26 cellular contexts compared by ENCODE assay signal in the genomic region with DNA sequence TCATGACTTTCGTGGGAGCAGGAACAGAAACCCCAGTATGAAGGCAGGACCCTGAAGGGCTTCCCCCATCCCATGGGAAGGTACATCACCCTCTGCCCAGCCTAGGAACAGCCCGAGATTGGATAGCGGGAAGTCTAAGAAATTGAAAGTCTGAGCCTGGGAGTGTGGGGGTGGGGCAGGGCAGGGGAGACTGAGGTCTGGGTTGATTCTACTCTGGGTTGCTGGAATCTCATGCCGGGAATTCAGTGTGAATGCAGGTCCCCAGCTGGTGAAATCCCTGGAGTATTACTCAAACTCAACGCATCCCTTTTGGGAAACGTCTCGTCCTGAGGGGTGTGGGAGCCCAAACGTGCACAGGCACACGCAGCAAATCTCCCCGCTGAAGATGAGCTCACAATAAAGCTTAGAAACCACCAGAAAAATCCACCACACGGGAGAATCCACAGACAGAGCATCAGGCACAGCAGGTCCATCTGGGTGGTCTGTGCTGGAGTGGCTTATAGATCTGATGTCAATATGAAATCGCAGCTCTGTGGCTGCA. TPM values are rescaled to one million over a fixed set of nuclear protein-coding genes. Genes with fewer than 3 reads are reported as not detected.
DNase-seq lines count a peak whose midpoint lies in the region; ATAC-seq, FAIRE-seq and TF ChIP-seq lines count a peak whose summit lies in the region.
"Had no signal": no experiment of that assay in that cellular context is flagged by ENCODE, and none has a peak within 500 bp of the region (broad histone marks: within the 10 kb centered on the region; RNA-seq: fewer than 3 reads in every experiment).

No MANE protein-coding gene starts in this region.

- H3K79me2 ChIP-seq in HepG2 (ENCODE audit: insufficient read depth, low read length) = no peaks in the 10 kb centered on the region

- no peaks in the 10 kb centered on the region for H3K9me3 ChIP-seq in HepG2 (ENCODE audit: low read length)
- no peaks in the 10 kb centered on the region for H3K9me3 ChIP-seq in right lobe of liver
- H3K9me3 ChIP-seq in RWPE2 (ENCODE audit: severe bottlenecking) = no peaks in the 10 kb centered on the region
- H3K9me3 ChIP-seq: HAP-1, lower lobe of right lung, psoas muscle, suprapubic skin had no signal

- BruUV-seq in HepG2 (replicated peaks; lab: Mats Ljungman, UMichigan) = no TSS peak

- TF ChIP-seq POLR2A in HepG2 (IDR thresholded peaks at IDR 0.05; ENCODE audit: insufficient read depth in 1 of 2, low read depth in 2 of 2, low read length in 2 of 2) = no peak
- no peak for TF ChIP-seq POLR2A in right lobe of liver (IDR thresholded peaks at IDR 0.05)

- intact Hi-C loops in HepG2 (cut with micrococcal nuclease; ENCODE audit: unreplicated experiment) = no loop called here
- intact Hi-C loops in right lobe of liver (cut with DNase I) = loop anchor here in 1 of 2 donors (10.0 kb wide), 1 partner anchor 54 kb away; a partner anchor contains a TSS

- POLR2A ChIA-PET in HepG2 (lab: Yijun Ruan, JAX) = interaction anchor here (1.4 kb wide), 1 partner anchor 55 kb away, joined by 4 read pairs; no protein-coding TSS in a partner anchor

- H3K27me3 ChIP-seq in HepG2 (ENCODE audit: control insufficient read depth in 1 of 2, insufficient read depth in 2 of 2, low read length in 2 of 2) = peaks cover 11 to 64% of the 10 kb centered on the region in 2 experiments
- H3K27me3 ChIP-seq in right lobe of liver = no peaks in the 10 kb centered on the region
- no peaks in the 10 kb centered on the region for H3K27me3 ChIP-seq in RWPE2 (ENCODE audit: insufficient read depth, poor library complexity, severe bottlenecking)
- H3K27me3 ChIP-seq: cardiac muscle cell had no signal

- H4K20me1 ChIP-seq in HepG2 (ENCODE audit: insufficient read depth, low read length) = no peaks in the 10 kb centered on the region

- no peak overlapping the region for H2AFZ ChIP-seq in HepG2 (ENCODE audit: low read length)

- CTCF ChIA-PET in HepG2 (lab: Yijun Ruan, JAX; ENCODE audit: low intra/inter-chr PET ratio, low total read pairs) = no interaction called here

- in situ Hi-C loops in HepG2 (cut with HindIII; ENCODE audit: extremely low pct_ligation_motif_present, low pct_unique_long_range_greater_than_20kb) = no loop called here

- H3K27ac ChIP-seq in HepG2 (ENCODE audit: extremely low read length, insufficient read depth, low read length) (no peak overlapping the region), right lobe of liver (no peak overlapping the region), RWPE2 (ENCODE audit: poor library complexity, severe bottlenecking) (peak overlapping the region; percentile 85), substantia nigra (ENCODE audit: low read depth, low read length, poor library complexity, severe bottlenecking) (no peak overlapping the region)
- H3K27ac ChIP-seq: C4-2B, cardiac muscle cell, lower lobe of right lung, psoas muscle, suprapubic skin had no signal

- H3K36me3 ChIP-seq in HepG2 (replicated peaks in 1 of 2; ENCODE audit: control insufficient read depth in 1 of 2, insufficient read depth in 2 of 2, low read length in 2 of 2) (no peaks in the 10 kb centered on the region), right lobe of liver (no peaks in the 10 kb centered on the region), RWPE2 (ENCODE audit: low read depth) (no peaks in the 10 kb centered on the region)
- H3K36me3 ChIP-seq: cardiac muscle cell, HAP-1, lower lobe of right lung, suprapubic skin had no signal

- TF ChIP-seq CTCF in HepG2 (CRISPR knock-in tag; IDR thresholded peaks at IDR 0.05) (no peak), right lobe of liver (IDR thresholded peaks at IDR 0.05) (no peak), RWPE2 (IDR thresholded peaks at IDR 0.05; ENCODE audit: poor library complexity, severe bottlenecking) (no peak)

- FAIRE-seq in HepG2 (lab: Jason Lieb, UNC) = no peak
- FAIRE-seq: endometrium, GM12891, urothelium cell line had no signal

- ATAC-seq in HepG2 = no peak
- no peak for ATAC-seq in right lobe of liver
- ATAC-seq in RWPE2 (ENCODE audit: low read depth) = no peak
- ATAC-seq in HG03457 (IDR thresholded peaks at IDR 0.05; ENCODE audit: unreplicated experiment) = no peak
- ATAC-seq in stimulated activated naive CD8-positive, alpha-beta T cell treated with anti-CD3 and anti-CD28 coated beads, Interleukin-15, Interleukin-2, amounts not matched to agents 100 U/mL and 50 U/mL, for 24 hours = no peak
- ATAC-seq: lower lobe of right lung, psoas muscle had no signal

- no peak overlapping the region for H3K9ac ChIP-seq in HepG2 (ENCODE audit: insufficient read depth, low read depth, low read length)

- WGBS in HepG2 (ENCODE audit: low lambda C conversion rate) = 51% methylated on average over 12 of the region's 12 CpGs
- WGBS in right lobe of liver (ENCODE audit: insufficient coverage, low coverage, low lambda C conversion rate, missing lambda C conversion rate) = 52% methylated on average over 2 of the region's 12 CpGs

- DNase-seq in HepG2 (ENCODE audit: low spot score) (no peak), right lobe of liver (no peak), RWPE2 (ENCODE audit: low spot score) (no peak), islet precursor cell (peak; percentile 50), substantia nigra (lab: John Stamatoyannopoulos, UW) (no peak), NCI-H2196 treated with DMSO at 0.1 percent for 48 hours (lab: John Stamatoyannopoulos, UW; ENCODE audit: unreplicated experiment) (no peak)
- no peak for DNase-seq in stimulated activated naive CD8-positive, alpha-beta T cell treated with anti-CD3 and anti-CD28 coated beads, Interleukin-15, Interleukin-2, amounts not matched to agents 100 U/mL and 50 U/mL, for 24 hours
- DNase-seq: activated CD8-positive, alpha-beta memory T cell treated with anti-CD3 and anti-CD28 coated beads for 24 hours; activated T-cell treated with anti-CD3 and anti-CD28 coated beads, Interleukin-2, amount 50 U/mL, for 1 hour; amniotic stem cell; cortex of kidney; DND-41; lower lobe of right lung; NCI-H1092 treated with DMSO at 0.1 percent for 48 hours; NCI-H1930; NCI-H82; psoas muscle; SHP77 treated with DMSO at 0.1 percent for 48 hours had no signal

- TF ChIP-seq RAD21 in HepG2 (CRISPR knock-in tag; IDR thresholded peaks at IDR 0.05) = no peak

- H3K4me1 ChIP-seq in HepG2 (ENCODE audit: insufficient read depth, low read length) = peaks cover 44% of the 10 kb centered on the region
- peaks cover 0 to 18% (median 5%) of the 10 kb centered on the region in 4 donors for H3K4me1 ChIP-seq in right lobe of liver
- H3K4me1 ChIP-seq in RWPE2 (ENCODE audit: insufficient read depth, poor library complexity, severe bottlenecking) = peaks cover 31% of the 10 kb centered on the region
- H3K4me1 ChIP-seq: psoas muscle had no signal

- H3K4me3 ChIP-seq in HepG2 (replicated peaks in 1 of 3; ENCODE audit: insufficient read depth in 1 of 3, low read depth in 2 of 3, low read length in 3 of 3) (no peak overlapping the region), right lobe of liver (no peak overlapping the region), RWPE2 (ENCODE audit: severe bottlenecking) (no peak overlapping the region)
- H3K4me3 ChIP-seq: cardiac muscle cell, HAP-1, lower lobe of right lung, psoas muscle, suprapubic skin had no signal

- TF ChIP-seq EP300 in HepG2 (IDR thresholded peaks at IDR 0.05; ENCODE audit: low read depth in 2 of 2, low read length in 2 of 2) (no peak), HepG2 (CRISPR knock-in tag; IDR thresholded peaks at IDR 0.05; ENCODE audit: borderline replicate concordance) (no peak)

- H3K4me2 ChIP-seq in HepG2 (ENCODE audit: low read depth, low read length) = peak overlapping the region; percentile 31; the same call in 1 of the 2 replicates

TF ChIP-seq in HepG2, 621 proteins besides CTCF, POLR2A, EP300 and RAD21 (continues in another document):
- TF ChIP-seq PHF21A (CRISPR knock-in tag; IDR thresholded peaks at IDR 0.05) = no peak
- TF ChIP-seq ATF7 (IDR thresholded peaks at IDR 0.05) = no peak
- TF ChIP-seq ATF7 (CRISPR knock-in tag; IDR thresholded peaks at IDR 0.05) = no peak
- no peak for TF ChIP-seq ZFP36L1 (CRISPR knock-in tag; IDR thresholded peaks at IDR 0.05)
- TF ChIP-seq EZH2 (conservative IDR thresholded peaks at IDR 0.05; ENCODE audit: low read depth, low read length) = 0 out of 2 replicates have a peak, but pooled peaks have one; percentile 5
- peak; percentile 22 for TF ChIP-seq HNRNPK (IDR thresholded peaks at IDR 0.05; ENCODE audit: low read depth, low read length, poor library complexity, severe bottlenecking)

RNA-seq across cellular contexts. Expression of a gene that starts 55.4 kb away (rescaled TPM):
- total RNA-seq in HepG2 (2016; rRNA removed; fragmentation: Illumina TruSeq; extraction: Trizol) (3.3 and 5.3 TPM in 2 replicates), right lobe of liver (10 to 100 TPM in 3 of 6 experiments, 1 to 10 TPM in 2, under 1 TPM in 1; 0.88 to 26.6 (median 10.9) TPM)
- total RNA-seq in HepG2 (2016; cell fraction: cytosol; rRNA removed; fragmentation: Illumina TruSeq; extraction: Trizol; ENCODE audit: low read depth) = 5.4 and 8.1 TPM in 2 replicates
- 2.8 and 4.2 TPM in 2 replicates for total RNA-seq in HepG2 (2016; cell fraction: insoluble cytoplasmic fraction; rRNA removed; fragmentation: Illumina TruSeq; extraction: Trizol)
- 9.1 and 10.9 TPM in 2 replicates for total RNA-seq in HepG2 (2016; cell fraction: membrane; rRNA removed; fragmentation: Illumina TruSeq; extraction: Trizol)
- 5.6 and 5.7 TPM in 2 replicates for total RNA-seq in HepG2 (2016; cell fraction: nucleus; rRNA removed; fragmentation: Illumina TruSeq; extraction: Trizol)
- 6.3 and 9.4 TPM in 2 replicates for polyA plus RNA-seq in HepG2 (2011; rRNA removed)
- 5.3 and 8.4 TPM in 2 replicates for polyA plus RNA-seq in HepG2 (2011; cell fraction: cytosol; rRNA removed)
- polyA plus RNA-seq in HepG2 (2011; cell fraction: nucleus; rRNA removed) = 30.3 and 31.6 TPM in 2 replicates
- polyA plus RNA-seq in HepG2 (2012) = 6.5 and 7.4 TPM in 2 replicates
- polyA plus RNA-seq in HepG2 (2016; cell fraction: cytosol; fragmentation: Illumina TruSeq; extraction: Trizol; ENCODE audit: low read depth) = 5.5 and 7.8 TPM in 2 replicates
- polyA plus RNA-seq in HepG2 (2016; cell fraction: insoluble cytoplasmic fraction; fragmentation: Illumina TruSeq; extraction: Trizol; ENCODE audit: low read depth) = 5.2 and 6.3 TPM in 2 replicates
- polyA plus RNA-seq in HepG2 (2016; cell fraction: membrane; fragmentation: Illumina TruSeq; extraction: Trizol; ENCODE audit: low read depth) = 7.1 and 9.9 TPM in 2 replicates
- 8.1 and 8.6 TPM in 2 replicates for polyA plus RNA-seq in HepG2 (2016; cell fraction: nucleus; fragmentation: Illumina TruSeq; extraction: Trizol; ENCODE audit: insufficient read depth, low read depth)
- polyA minus RNA-seq in HepG2 (2011; rRNA and poly(A)+ RNA removed; ENCODE audit: low replicate concordance) = 3.9 and 31.0 TPM in 2 replicates
- polyA minus RNA-seq in HepG2 (2011; cell fraction: cytosol; rRNA and poly(A)+ RNA removed) = 12.0 and 14.0 TPM in 2 replicates
- 44.8 and 46.1 TPM in 2 replicates for polyA minus RNA-seq in HepG2 (2011; cell fraction: nucleus; rRNA and poly(A)+ RNA removed)
